7 cellular contexts compared by ENCODE assay signal in genomic region chr3:168250415-168250861, GRCh38.
DNase-seq lines count a peak whose midpoint lies in the region; ATAC-seq and TF ChIP-seq lines count a peak whose summit lies in the region.

No MANE protein-coding gene starts in this region.

- H3K79me2 ChIP-seq in H9 (ENCODE audit: insufficient read depth, low read length), result no peaks in the 10 kb centered on the region
- H3K79me2 ChIP-seq in OCI-LY7 (ENCODE audit: insufficient read depth, low read depth, low read length), result no peaks in the 10 kb centered on the region

- H3K9ac ChIP-seq in H9 (ENCODE audit: extremely low read depth, insufficient read length, low read length), result peak overlapping the region; percentile 16
- H3K9ac ChIP-seq in skeletal muscle satellite cell (ENCODE audit: low read depth, low read length), result peak overlapping the region; percentile 70

- no CpG with 5 or more reads among the region's 16 CpGs for WGBS in H9 (ENCODE audit: extremely low coverage, insufficient read length, low lambda C conversion rate)

- H2BK20ac ChIP-seq in H9 (ENCODE audit: low read depth, low read length, poor library complexity, severe bottlenecking), result no peak overlapping the region

- no peak overlapping the region for H4K8ac ChIP-seq in H9 (replicated peaks; ENCODE audit: insufficient read length, low read depth, low read length)

- peaks cover 29 to 31% of the 10 kb centered on the region in 2 experiments for H3K4me1 Mint-ChIP-seq in H9

- no peak overlapping the region for H2AK5ac ChIP-seq in H9 (ENCODE audit: insufficient read length, low read length)

- H2BK12ac ChIP-seq in H9 (ENCODE audit: insufficient read length, low read depth, low read length), result no peak overlapping the region

- peaks cover 33% of the 10 kb centered on the region for H3K27me3 Mint-ChIP-seq in H9 (ENCODE audit: low read depth)

- H3K4me2 ChIP-seq in H9 (ENCODE audit: insufficient read depth, insufficient read length, low read length), result peak overlapping the region; percentile 78
- peak overlapping the region; percentile 62 for H3K4me2 ChIP-seq in OCI-LY7 (ENCODE audit: low read length)
- peak overlapping the region; percentile 98 for H3K4me2 ChIP-seq in skeletal muscle satellite cell (ENCODE audit: low read length)

- no peaks in the 10 kb centered on the region for H3K36me3 ChIP-seq in OCI-LY7 (ENCODE audit: insufficient read depth, low read length)
- H3K36me3 ChIP-seq in skeletal muscle satellite cell (ENCODE audit: insufficient read depth, low read length), result no peaks in the 10 kb centered on the region

- H3K27ac ChIP-seq in H9 (ENCODE audit: insufficient read length, low read depth, low read length), result no peak overlapping the region
- no peak overlapping the region for H3K27ac ChIP-seq in OCI-LY7 (ENCODE audit: low read depth, low read length, poor library complexity, severe bottlenecking)

- no TSS peak for BruUV-seq in OCI-LY7 (replicated peaks; lab: Mats Ljungman, UMichigan)

- H4K20me1 ChIP-seq in H9 (ENCODE audit: control insufficient read depth, insufficient read depth, insufficient read length) (no peaks in the 10 kb centered on the region), OCI-LY7 (ENCODE audit: insufficient read depth, low read length) (no peaks in the 10 kb centered on the region)

- no peak overlapping the region for H4K91ac ChIP-seq in H9 (ENCODE audit: insufficient read length, low read depth, low read length)

- H2BK120ac ChIP-seq in H9 (ENCODE audit: low read depth, low read length, poor library complexity, severe bottlenecking), result no peak overlapping the region

- H3K56ac ChIP-seq in H9 (ENCODE audit: insufficient read length, low read depth, low read length), result no peak overlapping the region

- H3K4me1 ChIP-seq in H9 (ENCODE audit: insufficient read depth, low read length) (no peaks in the 10 kb centered on the region), OCI-LY7 (ENCODE audit: insufficient read depth, low read length, poor library complexity, severe bottlenecking) (peaks cover 12% of the 10 kb centered on the region), skeletal muscle satellite cell (ENCODE audit: control insufficient read depth, insufficient read depth, low read length) (peaks cover 3% of the 10 kb centered on the region)

- DNase-seq in H9, result no peak
- no peak for DNase-seq in OCI-LY7 (ENCODE audit: low spot score)
- peak; percentile 4 to 31 for DNase-seq in foreskin fibroblast
- no peak for DNase-seq in RKO (ENCODE audit: low spot score)
- no peak for DNase-seq in H4 (ENCODE audit: low spot score)

- TF ChIP-seq CTCF in H9 (conservative IDR thresholded peaks at IDR 0.05) (no peak), OCI-LY7 (conservative IDR thresholded peaks at IDR 0.05; ENCODE audit: low read length) (no peak), foreskin fibroblast (IDR thresholded peaks at IDR 0.05; ENCODE audit: low read depth, low read length) (no peak)

- no peak overlapping the region for H3K4ac ChIP-seq in H9 (ENCODE audit: low read depth, low read length)

- H4K5ac ChIP-seq in H9 (ENCODE audit: insufficient read length, low read depth, low read length), result no peak overlapping the region

- no peak overlapping the region for H3K14ac ChIP-seq in H9 (ENCODE audit: insufficient read depth, low read length)

- H3K27me3 ChIP-seq in H9 (ENCODE audit: insufficient read depth, low read length), result peaks cover 4% of the 10 kb centered on the region; the same call in 1 of the 2 replicates
- no peaks in the 10 kb centered on the region for H3K27me3 ChIP-seq in skeletal muscle satellite cell (ENCODE audit: control insufficient read depth, insufficient read depth, low read length)

- intact Hi-C loops in OCI-LY7 (cut with micrococcal nuclease; ENCODE audit: unreplicated experiment), result no loop called here

- H3T11ph ChIP-seq in H9 (ENCODE audit: low read length), result no peak overlapping the region

- H3K9me3 Mint-ChIP-seq in H9, result peaks cover 10 to 13% of the 10 kb centered on the region in 2 experiments

- H3K23ac ChIP-seq in H9 (ENCODE audit: insufficient read length, low read depth, low read length), result no peak overlapping the region

- H3K18ac ChIP-seq in H9 (ENCODE audit: insufficient read length, low read depth, low read length), result no peak overlapping the region

- CTCF ChIA-PET in OCI-LY7 (lab: Charles Lee; ENCODE audit: unreplicated experiment), result no interaction called here

- H3K36me3 Mint-ChIP-seq in H9 (ENCODE audit: insufficient read depth in 1 of 3, low read depth in 3 of 3), result peaks cover 8 to 15% (median 10%) of the 10 kb centered on the region in 3 experiments

- peak; percentile 36 for TF ChIP-seq POLR2A in GM18505 (IDR thresholded peaks at IDR 0.05; ENCODE audit: borderline replicate concordance, extremely low read depth, insufficient read depth, insufficient read length)

- H3K23me2 ChIP-seq in H9 (ENCODE audit: insufficient read length, low read depth, low read length, poor library complexity, severe bottlenecking), result peaks cover 15% of the 10 kb centered on the region

- H3K9me3 ChIP-seq in H9 (ENCODE audit: control insufficient read depth, low read depth, low read length) (peaks cover 5% of the 10 kb centered on the region), OCI-LY7 (ENCODE audit: low read length) (no peaks in the 10 kb centered on the region), skeletal muscle satellite cell (replicated peaks; ENCODE audit: low read length) (no peaks in the 10 kb centered on the region)

- peak overlapping the region; percentile 84 to 95 for H3K4me3 Mint-ChIP-seq in H9

- no peaks in the 10 kb centered on the region for H3K79me1 ChIP-seq in H9 (ENCODE audit: insufficient read depth, low read depth, low read length, poor library complexity, severe bottlenecking)

- no peak overlapping the region for H2BK5ac ChIP-seq in H9 (ENCODE audit: insufficient read length, low read length)

- H3K27ac Mint-ChIP-seq in H9, result peak overlapping the region in 1 of 3 experiments; percentile 24; a peak in 1 of 7 replicates

- no peak overlapping the region for H2BK15ac ChIP-seq in H9 (ENCODE audit: low read depth, low read length)

- ATAC-seq in GM18505 (IDR thresholded peaks at IDR 0.05; ENCODE audit: unreplicated experiment), result peak; percentile 15

- no peaks in the 10 kb centered on the region for H3K9me2 ChIP-seq in OCI-LY7 (ENCODE audit: insufficient read depth, low read length)

- H2AFZ ChIP-seq in H9 (ENCODE audit: low read length), result no peak overlapping the region
- peak overlapping the region; percentile 74; the same call in 1 of the 2 replicates for H2AFZ ChIP-seq in OCI-LY7 (ENCODE audit: low read length)

- H3K4me3 ChIP-seq in OCI-LY7 (ENCODE audit: low read depth, low read length, poor library complexity, severe bottlenecking) (peak overlapping the region; percentile 69), foreskin fibroblast (ENCODE audit: low read depth in 1 of 2, low read length in 2 of 2) (peak overlapping the region; percentile 50 to 55), skeletal muscle satellite cell (ENCODE audit: low read length) (peak overlapping the region; percentile 80)

- POLR2A ChIA-PET in OCI-LY7 (lab: Charles Lee), result interaction anchor here (1.0 to 1.7 kb wide), 3 partner anchors 12 to 29 kb away, joined by 3 to 6 read pairs (median 3); no protein-coding TSS in a partner anchor

Comparison
In these comparisons a context has a peak if more than half of its experiments do, and no peak if none do; other contexts are left out.
1. DNase-seq: peak in foreskin fibroblast (2 of 2); none in H9 (single experiment), OCI-LY7 (single experiment), RKO (single experiment) and H4 (single experiment).
2. Peak in every context shown above with its lines, with median percentiles within 50 percentile points of each other: H3K4me2 ChIP-seq and H3K4me3 ChIP-seq.